21 cellular contexts compared by ENCODE assay signal in genomic region chrX:111129949-111130348, GRCh38. TPM values are rescaled to one million over a fixed set of nuclear protein-coding genes. Genes with fewer than 3 reads are reported as not detected.
"Had no signal": no experiment of that assay in that cellular context is flagged by ENCODE, and none has a peak within 500 bp of the region (broad histone marks: within the 10 kb centered on the region; RNA-seq: fewer than 3 reads in every experiment).

No MANE protein-coding gene starts in this region.

- H3K4me1 ChIP-seq: esophagus squamous epithelium, foreskin keratinocyte, psoas muscle, right lobe of liver, stomach, transverse colon had no signal

- H3K79me2 ChIP-seq: hepatocyte had no signal

- H3K4me3 ChIP-seq: esophagus squamous epithelium, hepatocyte, lung, psoas muscle, right lobe of liver, stomach, thoracic aorta, transverse colon had no signal

- H3K36me3 Mint-ChIP-seq: naive B cell; stimulated activated effector memory CD8-positive, alpha-beta T cell treated with anti-CD3 and anti-CD28 coated beads, Interleukin-12 subunit alpha, Interleukin-12 subunit beta, amount 100 ng/mL, for 72 hours had no signal

- H2AFZ ChIP-seq: hepatocyte had no signal

- H3K27ac Mint-ChIP-seq: effector memory CD8-positive, alpha-beta T cell; naive B cell; stimulated activated effector memory CD8-positive, alpha-beta T cell treated with anti-CD3 and anti-CD28 coated beads, Interleukin-12 subunit alpha, Interleukin-12 subunit beta, amount 100 ng/mL, for 72 hours had no signal

- H3K4me1 Mint-ChIP-seq: naive B cell had no signal

- H3K27me3 ChIP-seq: esophagus squamous epithelium, foreskin keratinocyte, hepatocyte, neutrophil, transverse colon had no signal

- H3K36me3 ChIP-seq: esophagus squamous epithelium, neutrophil, right lobe of liver, stomach, thoracic aorta, transverse colon had no signal

- H3K4me3 Mint-ChIP-seq: effector memory CD8-positive, alpha-beta T cell; naive B cell; stimulated activated effector memory CD8-positive, alpha-beta T cell treated with anti-CD3 and anti-CD28 coated beads, Interleukin-12 subunit alpha, Interleukin-12 subunit beta, amount 100 ng/mL, for 72 hours had no signal

- H3K4me2 ChIP-seq: hepatocyte had no signal

- ATAC-seq: effector memory CD8-positive, alpha-beta T cell; foreskin keratinocyte; left colon; left ventricle myocardium superior; psoas muscle; right lobe of liver; stimulated activated effector memory CD8-positive, alpha-beta T cell treated with anti-CD3 and anti-CD28 coated beads, Interleukin-12 subunit alpha, Interleukin-12 subunit beta, amount 100 ng/mL, for 72 hours had no signal

- H3K9me3 ChIP-seq: esophagus squamous epithelium, neutrophil, psoas muscle, right lobe of liver, stomach, thoracic aorta, transverse colon had no signal

- H3K9me3 Mint-ChIP-seq: effector memory CD8-positive, alpha-beta T cell; stimulated activated effector memory CD8-positive, alpha-beta T cell treated with anti-CD3 and anti-CD28 coated beads, Interleukin-12 subunit alpha, Interleukin-12 subunit beta, amount 100 ng/mL, for 72 hours had no signal

- DNase-seq: effector memory CD8-positive, alpha-beta T cell; esophagus squamous epithelium; head of caudate nucleus; left colon; left ventricle myocardium superior; mesendoderm; naive B cell; psoas muscle; retina; right lobe of liver; stimulated activated CD4-positive, alpha-beta T cell treated with anti-CD3 and anti-CD28 coated beads, Interleukin-4, amount 100 ng/mL, for 1 hour; stimulated activated CD8-positive, alpha-beta memory T cell treated with anti-CD3 and anti-CD28 coated beads, Interleukin-4, amount 100 ng/mL, for 48 hours; stomach; substantia nigra; transverse colon had no signal

- H3K27ac ChIP-seq: esophagus squamous epithelium, foreskin keratinocyte, hepatocyte, neutrophil, psoas muscle, right lobe of liver, stomach, thoracic aorta, transverse colon had no signal

RNA-seq across cellular contexts. Expression of gene PAK3, which starts 34.0 kb away (rescaled TPM):
- polyA plus RNA-seq: foreskin keratinocyte had no signal
